5 cellular contexts compared by ENCODE assay signal in the genomic region with DNA sequence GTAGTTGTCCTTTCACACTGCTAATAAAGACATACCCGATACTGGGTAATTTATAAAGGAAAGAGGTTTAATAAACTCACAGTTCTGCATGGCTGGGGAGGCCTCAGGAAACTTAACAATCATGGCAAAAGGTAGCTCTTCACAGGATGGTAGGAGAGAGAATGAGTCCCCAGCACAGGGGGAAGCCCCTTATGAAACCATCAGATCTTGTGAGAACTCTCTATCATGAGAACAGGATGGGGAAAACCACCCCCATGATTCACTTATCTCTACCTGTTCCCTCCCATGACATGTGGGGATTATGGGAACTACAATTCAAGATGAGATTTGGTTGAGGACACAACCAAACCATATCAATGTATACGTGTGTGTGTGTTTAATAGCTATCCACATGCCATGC.
DNase-seq lines count a peak whose midpoint lies in the region; ATAC-seq and TF ChIP-seq lines count a peak whose summit lies in the region.
"Not testable (repeated sequence)": the region's sequence is repeated elsewhere in the genome, so short reads cannot be mapped to it uniquely, and the experiment has no call there.

No MANE protein-coding gene starts in this region.

- TF ChIP-seq CTCF in mammary epithelial cell (conservative IDR thresholded peaks at IDR 0.05 in 1 of 2, IDR thresholded peaks at IDR 0.05 in 1 of 2; ENCODE audit: extremely low read depth in 1 of 2, insufficient read depth in 1 of 2, low read depth in 1 of 2, low read length in 2 of 2): not testable (repeated sequence)

- not testable (repeated sequence) for H3K27ac ChIP-seq in mammary epithelial cell (ENCODE audit: insufficient read depth, low read depth, low read length)

- not testable (repeated sequence) for H4K20me1 ChIP-seq in mammary epithelial cell (ENCODE audit: insufficient read depth, low read length)

- peaks cover 12% of the 10 kb centered on the region for H3K4me1 ChIP-seq in mammary epithelial cell (ENCODE audit: insufficient read depth, low read length)

- H3K79me2 ChIP-seq in mammary epithelial cell (ENCODE audit: insufficient read depth, low read length): not testable (repeated sequence)

- not testable (repeated sequence) for BruUV-seq in mammary epithelial cell (replicated peaks; lab: Mats Ljungman, UMichigan)

- CTCF ChIA-PET in mammary epithelial cell (lab: Charles Lee; ENCODE audit: low non-redundant PET): not testable (repeated sequence)

- peak; percentile 48 for ATAC-seq in GM21786 (IDR thresholded peaks at IDR 0.05; ENCODE audit: unreplicated experiment)
- peak; percentile 33 for ATAC-seq in HG03432 (IDR thresholded peaks at IDR 0.05; ENCODE audit: unreplicated experiment)

- 92% methylated on average over 2 of the region's 2 CpGs for WGBS in mammary epithelial cell (ENCODE audit: low coverage, missing lambda C conversion rate)

- DNase-seq in A172 (ENCODE audit: low spot score): peak; percentile 2
- DNase-seq in mammary epithelial cell: peak; percentile 12
- peak; percentile 9 for DNase-seq in kidney tubule cell (ENCODE audit: low spot score)

- H3K4me2 ChIP-seq in mammary epithelial cell (ENCODE audit: insufficient read depth, low read depth, low read length): not testable (repeated sequence)

- H3K9ac ChIP-seq in mammary epithelial cell (ENCODE audit: insufficient read depth, low read length): not testable (repeated sequence)

- not testable (repeated sequence) for H3K36me3 ChIP-seq in mammary epithelial cell (ENCODE audit: insufficient read depth, low read length)

- H3K27me3 ChIP-seq in mammary epithelial cell (ENCODE audit: insufficient read depth, low read length): not testable (repeated sequence)

- dilution Hi-C loops in mammary epithelial cell (cut with HindIII; ENCODE audit: low sequenced_read_pairs): not testable (repeated sequence)

- intact Hi-C loops in mammary epithelial cell (cut with micrococcal nuclease): not testable (repeated sequence)

- H3K4me3 ChIP-seq in mammary epithelial cell (replicated peaks in 1 of 3; ENCODE audit: insufficient read depth in 1 of 3, low read depth in 2 of 3, low read length in 3 of 3): not testable (repeated sequence)

- in situ Hi-C loops in mammary epithelial cell (cut with MboI; ENCODE audit: low sequenced_read_pairs in 2 of 2): not testable (repeated sequence)

- H2AFZ ChIP-seq in mammary epithelial cell (ENCODE audit: low read depth, low read length): not testable (repeated sequence)

- not testable (repeated sequence) for H3K9me3 ChIP-seq in mammary epithelial cell (replicated peaks; ENCODE audit: insufficient read depth, low read length)
